Comparison of ENCODE assay signal across 23 cellular contexts in genomic region chr7:134627775-134628153, GRCh38. TPM values are rescaled to one million over a fixed set of nuclear protein-coding genes. Genes with fewer than 3 reads are reported as not detected.
DNase-seq lines count a peak whose midpoint lies in the region; ATAC-seq, FAIRE-seq and TF ChIP-seq lines count a peak whose summit lies in the region.
"Had no signal": no experiment of that assay in that cellular context is flagged by ENCODE, and none has a peak within 500 bp of the region (broad histone marks: within the 10 kb centered on the region; RNA-seq: fewer than 3 reads in every experiment).

No MANE protein-coding gene starts in this region.

- H3K4me2 ChIP-seq in mammary epithelial cell (ENCODE audit: insufficient read depth, low read depth, low read length) (no peak overlapping the region), keratinocyte (ENCODE audit: control insufficient read depth, extremely low read depth, insufficient read depth, low read depth, low read length) (no peak overlapping the region)
- H3K4me2 ChIP-seq: BLaER1 treated with 17β-estradiol and CSF1 and Interleukin-3, amounts not matched to agents 10 nM and 100 nM had no signal

- intact Hi-C loops in mammary epithelial cell (cut with micrococcal nuclease) (no loop called here), MCF 10A (cut with micrococcal nuclease) (no loop called here), left lung (cut with DNase I) (no loop called here)

- POLR2A ChIA-PET in MCF 10A (lab: Yijun Ruan, JAX) = interaction anchor here (10.7 kb wide), 1 partner anchor 19 kb away, joined by 75 read pairs; the partner anchor contains the start of gene BPGM

- H2AFZ ChIP-seq in mammary epithelial cell (ENCODE audit: low read depth, low read length) = no peak overlapping the region
- H2AFZ ChIP-seq in keratinocyte (ENCODE audit: control insufficient read depth, low read length) = no peak overlapping the region

- in situ Hi-C loops in mammary epithelial cell (cut with MboI; ENCODE audit: low sequenced_read_pairs in 2 of 2) = no loop called here

- H3K9me3 Mint-ChIP-seq in MCF 10A (ENCODE audit: unreplicated experiment) = peaks cover 8% of the 10 kb centered on the region
- H3K9me3 Mint-ChIP-seq: CD14-positive monocyte; CD4-positive, alpha-beta T cell; CD8-positive, alpha-beta memory T cell had no signal

- H3K9me1 ChIP-seq in keratinocyte (ENCODE audit: control insufficient read depth, extremely low read depth, insufficient read depth, low read length) = no peaks in the 10 kb centered on the region

- no peaks in the 10 kb centered on the region for H3K36me3 Mint-ChIP-seq in MCF 10A (ENCODE audit: insufficient read depth, unreplicated experiment)
- H3K36me3 Mint-ChIP-seq: CD14-positive monocyte; CD8-positive, alpha-beta memory T cell had no signal

- no peaks in the 10 kb centered on the region for H3K27me3 Mint-ChIP-seq in MCF 10A (ENCODE audit: insufficient read depth, unreplicated experiment)

- DNase-seq in mammary epithelial cell = no peak
- DNase-seq in MCF 10A (ENCODE audit: unreplicated experiment) = no peak
- peak; percentile 21 for DNase-seq in NCI-H526 treated with DMSO at 0.1 percent for 48 hours (lab: John Stamatoyannopoulos, UW)
- DNase-seq in keratinocyte (ENCODE audit: low read depth, low spot score) = no peak
- DNase-seq in midbrain (lab: John Stamatoyannopoulos, UW) = no peak
- DNase-seq in left lung = no peak
- no peak for DNase-seq in activated CD4-positive, alpha-beta T cell treated with anti-CD3 and anti-CD28 coated beads for 48 hours
- DNase-seq: ACHN; AML-193; BE2C; CD4-positive, alpha-beta T cell; CD8-positive, alpha-beta memory T cell; DMS 273 treated with DMSO at 0.1 percent for 48 hours; DMS79; EL; GDM1; GOT3; HCEC 1CT had no signal

- H3K79me2 ChIP-seq in mammary epithelial cell (ENCODE audit: insufficient read depth, low read length) (no peaks in the 10 kb centered on the region), keratinocyte (ENCODE audit: control insufficient read depth, insufficient read depth, low read length) (no peaks in the 10 kb centered on the region)

- BruUV-seq in mammary epithelial cell (replicated peaks; lab: Mats Ljungman, UMichigan) = TSS peak; percentile 98
- no TSS peak for BruUV-seq in MCF 10A (replicated peaks; lab: Mats Ljungman, UMichigan)

- H3K27ac ChIP-seq in mammary epithelial cell (ENCODE audit: insufficient read depth, low read depth, low read length) (no peak overlapping the region), keratinocyte (ENCODE audit: control insufficient read depth, insufficient read depth, low read length) (no peak overlapping the region), left lung (no peak overlapping the region)
- H3K27ac ChIP-seq: 22Rv1; BLaER1 treated with 17β-estradiol and CSF1 and Interleukin-3, amounts not matched to agents 10 nM and 100 nM had no signal

- no peak overlapping the region for H3K27ac Mint-ChIP-seq in MCF 10A (ENCODE audit: low read depth, unreplicated experiment)
- H3K27ac Mint-ChIP-seq: CD14-positive monocyte; CD4-positive, alpha-beta T cell; CD8-positive, alpha-beta memory T cell had no signal

- WGBS in mammary epithelial cell (ENCODE audit: low coverage, missing lambda C conversion rate) = 12% methylated on average over 1 of the region's 1 CpG

- peaks cover 16% of the 10 kb centered on the region for H3K4me1 Mint-ChIP-seq in MCF 10A (ENCODE audit: insufficient read depth, unreplicated experiment)
- H3K4me1 Mint-ChIP-seq: CD8-positive, alpha-beta memory T cell had no signal

- H3K4me1 ChIP-seq in mammary epithelial cell (ENCODE audit: insufficient read depth, low read length) (peaks cover 11% of the 10 kb centered on the region), keratinocyte (ENCODE audit: control insufficient read depth, extremely low read depth, insufficient read depth, low read length) (peaks cover 13% of the 10 kb centered on the region), left lung (no peaks in the 10 kb centered on the region)
- H3K4me1 ChIP-seq: BE2C; BLaER1 treated with 17β-estradiol and CSF1 and Interleukin-3, amounts not matched to agents 10 nM and 100 nM had no signal

- H3K36me3 ChIP-seq in mammary epithelial cell (ENCODE audit: insufficient read depth, low read length) (no peaks in the 10 kb centered on the region), keratinocyte (ENCODE audit: control insufficient read depth in 2 of 2, extremely low read depth in 1 of 2, insufficient read depth in 2 of 2, low read length in 2 of 2) (no peaks in the 10 kb centered on the region), left lung (no peaks in the 10 kb centered on the region)
- H3K36me3 ChIP-seq: BE2C; BLaER1 treated with 17β-estradiol and CSF1 and Interleukin-3, amounts not matched to agents 10 nM and 100 nM had no signal

- CTCF ChIA-PET in mammary epithelial cell (lab: Charles Lee; ENCODE audit: low non-redundant PET) = no interaction called here
- CTCF ChIA-PET in MCF 10A (lab: Yijun Ruan, JAX) = no interaction called here

- H3K4me3 ChIP-seq in mammary epithelial cell (replicated peaks in 1 of 3; ENCODE audit: insufficient read depth in 1 of 3, low read depth in 2 of 3, low read length in 3 of 3) (no peak overlapping the region), keratinocyte (ENCODE audit: control insufficient read depth in 2 of 3, extremely low read depth in 1 of 3, insufficient read depth in 2 of 3, low read depth in 1 of 3, low read length in 3 of 3) (no peak overlapping the region), left lung (no peak overlapping the region)
- H3K4me3 ChIP-seq: BLaER1 treated with 17β-estradiol and CSF1 and Interleukin-3, amounts not matched to agents 10 nM and 100 nM; GM12878 had no signal

- peak; percentile 29 for FAIRE-seq in keratinocyte (lab: Jason Lieb, UNC)
- FAIRE-seq: GM12878, H54 had no signal

- no peak for ATAC-seq in left lung

- H3K4me3 Mint-ChIP-seq in MCF 10A (ENCODE audit: unreplicated experiment) = no peak overlapping the region
- H3K4me3 Mint-ChIP-seq: CD14-positive monocyte; CD4-positive, alpha-beta T cell; CD8-positive, alpha-beta memory T cell had no signal

- no peaks in the 10 kb centered on the region for H4K20me1 ChIP-seq in mammary epithelial cell (ENCODE audit: insufficient read depth, low read length)
- H4K20me1 ChIP-seq in keratinocyte (ENCODE audit: control insufficient read depth, extremely low read depth, insufficient read depth, low read length) = no peaks in the 10 kb centered on the region
- H4K20me1 ChIP-seq: BLaER1 treated with 17β-estradiol and CSF1 and Interleukin-3, amounts not matched to agents 10 nM and 100 nM had no signal

- H3K9me3 ChIP-seq in mammary epithelial cell (replicated peaks; ENCODE audit: insufficient read depth, low read length) = no peaks in the 10 kb centered on the region
- H3K9me3 ChIP-seq in keratinocyte (ENCODE audit: control insufficient read depth, low read depth, low read length) = no peaks in the 10 kb centered on the region
- no peaks in the 10 kb centered on the region for H3K9me3 ChIP-seq in left lung
- H3K9me3 ChIP-seq: BE2C; BLaER1 treated with 17β-estradiol and CSF1 and Interleukin-3, amounts not matched to agents 10 nM and 100 nM had no signal

- H3K9ac ChIP-seq in mammary epithelial cell (ENCODE audit: insufficient read depth, low read length) = no peak overlapping the region
- no peak overlapping the region for H3K9ac ChIP-seq in keratinocyte (ENCODE audit: control insufficient read depth, extremely low read depth, insufficient read depth, low read length)
- H3K9ac ChIP-seq: BLaER1 treated with 17β-estradiol and CSF1 and Interleukin-3, amounts not matched to agents 10 nM and 100 nM had no signal

- no peaks in the 10 kb centered on the region for H3K27me3 ChIP-seq in mammary epithelial cell (ENCODE audit: insufficient read depth, low read length)
- H3K27me3 ChIP-seq in keratinocyte (ENCODE audit: control insufficient read depth, extremely low read depth, insufficient read depth, low read length) = no peaks in the 10 kb centered on the region
- H3K27me3 ChIP-seq in left lung = peaks cover 0 to 20% of the 10 kb centered on the region in 2 donors
- H3K27me3 ChIP-seq: BLaER1 treated with 17β-estradiol and CSF1 and Interleukin-3, amounts not matched to agents 10 nM and 100 nM had no signal

- no peak for TF ChIP-seq CTCF in mammary epithelial cell (conservative IDR thresholded peaks at IDR 0.05 in 1 of 2, IDR thresholded peaks at IDR 0.05 in 1 of 2; ENCODE audit: extremely low read depth in 1 of 2, insufficient read depth in 1 of 2, low read depth in 1 of 2, low read length in 2 of 2)
- no peak for TF ChIP-seq CTCF in MCF 10A (IDR thresholded peaks at IDR 0.05; ENCODE audit: unreplicated experiment)
- TF ChIP-seq CTCF in keratinocyte (optimal IDR thresholded peaks at IDR 0.05 in 1 of 3, IDR thresholded peaks at IDR 0.05 in 1 of 3, conservative IDR thresholded peaks at IDR 0.05 in 1 of 3; ENCODE audit: extremely low read depth in 1 of 3, insufficient read depth in 2 of 3, low read length in 3 of 3) = no peak
- no peak for TF ChIP-seq CTCF in left lung (IDR thresholded peaks at IDR 0.05)

- dilution Hi-C loops in mammary epithelial cell (cut with HindIII; ENCODE audit: low sequenced_read_pairs) = no loop called here
- dilution Hi-C loops in keratinocyte (cut with MboI; ENCODE audit: extremely low pct_ligation_motif_present, low sequenced_read_pairs) = no loop called here

RNA-seq across cellular contexts. Expression of gene BPGM, which starts 18.9 kb away (rescaled TPM):
- total RNA-seq in mammary epithelial cell (10 to 100 TPM; 21.3 to 55.2 TPM), MCF 10A (2022) (8.2 and 10.8 TPM in 2 replicates), left lung (10 to 100 TPM; 16.0 to 18.6 TPM)
- polyA plus RNA-seq in mammary epithelial cell (15.1 TPM), keratinocyte (31.2 to 34.2 TPM (median 32.8 TPM) in 3 replicates)
- polyA minus RNA-seq in mammary epithelial cell (5.8 TPM), keratinocyte (1.5 to 16.3 TPM (median 16.1 TPM) in 3 replicates)
- 28.2 TPM for polyA plus RNA-seq in keratinocyte (2011; ENCODE audit: low read depth)
- polyA plus RNA-seq in keratinocyte (2011; cell fraction: cytosol; rRNA removed) = 54.2 and 76.9 TPM in 2 replicates
- 55.1 and 64.5 TPM in 2 replicates for polyA plus RNA-seq in keratinocyte (2011; cell fraction: nucleus; rRNA removed)
- polyA plus RNA-seq in keratinocyte (2012; ENCODE audit: low replicate concordance) = 17.2 and 22.0 TPM in 2 replicates
- 21.1 TPM for polyA minus RNA-seq in keratinocyte (2011; cell fraction: cytosol; rRNA and poly(A)+ RNA removed)
- 16.4 and 37.9 TPM in 2 replicates for polyA minus RNA-seq in keratinocyte (2011; cell fraction: nucleus; rRNA and poly(A)+ RNA removed)
